ENCODE assay signal across 23 cellular contexts in genomic region chr12:63008372-63008771, GRCh38.
DNase-seq lines count a peak whose midpoint lies in the region; ATAC-seq, FAIRE-seq and TF ChIP-seq lines count a peak whose summit lies in the region.
"Had no signal": no experiment of that assay in that cellular context is flagged by ENCODE, and none has a peak within 500 bp of the region (broad histone marks: within the 10 kb centered on the region; RNA-seq: fewer than 3 reads in every experiment).

No MANE protein-coding gene starts in this region.

- H3K9me3 ChIP-seq in Caco-2 = no peaks in the 10 kb centered on the region; the same call in 1 of the 2 replicates
- no peaks in the 10 kb centered on the region for H3K9me3 ChIP-seq in GM12878 (replicated peaks; ENCODE audit: control insufficient read depth, insufficient read depth, low read length)
- no peaks in the 10 kb centered on the region for H3K9me3 ChIP-seq in sigmoid colon
- H3K9me3 ChIP-seq: BE2C, BLaER1 had no signal

- POLR2A ChIA-PET in Caco-2 (lab: Charles Lee) = no interaction called here
- POLR2A ChIA-PET in GM12878 (lab: Charles Lee) = no interaction called here

- intact Hi-C loops in Caco-2 (cut with micrococcal nuclease; ENCODE audit: unreplicated experiment) (no loop called here), GM12878 (cut with micrococcal nuclease; ENCODE audit: unreplicated experiment) (no loop called here), sigmoid colon (cut with DNase I) (no loop called here)

- no peak overlapping the region for H3K4me3 Mint-ChIP-seq in Caco-2 (ENCODE audit: unreplicated experiment)
- H3K4me3 Mint-ChIP-seq: CD4-positive, alpha-beta T cell; CD8-positive, alpha-beta T cell had no signal

- no peaks in the 10 kb centered on the region for H3K27me3 Mint-ChIP-seq in Caco-2 (ENCODE audit: insufficient read depth, unreplicated experiment)

- in situ Hi-C loops in GM12878 (cut with MboI) = no loop called here

- TF ChIP-seq EP300 in GM12878 (IDR thresholded peaks at IDR 0.05; ENCODE audit: borderline replicate concordance in 1 of 2, control insufficient read depth in 1 of 2, low read depth in 2 of 2, low read length in 2 of 2) (no peak), sigmoid colon (IDR thresholded peaks at IDR 0.05) (no peak)

- H3K36me3 Mint-ChIP-seq in Caco-2 (ENCODE audit: insufficient read depth, unreplicated experiment) = no peaks in the 10 kb centered on the region
- H3K36me3 Mint-ChIP-seq: CD8-positive, alpha-beta T cell had no signal

- RAD21 ChIA-PET in GM12878 (lab: Charles Lee; ENCODE audit: unreplicated experiment) = no interaction called here

- H3K27ac ChIP-seq in C4-2B (peak overlapping the region; percentile 50; the same call in 1 of the 2 replicates), GM12878 (ENCODE audit: control insufficient read depth, insufficient read depth) (no peak overlapping the region), sigmoid colon (no peak overlapping the region)
- H3K27ac ChIP-seq: BLaER1 had no signal

- no peak for DNase-seq in Caco-2
- no peak for DNase-seq in GM12878 (ENCODE audit: low read depth, low spot score)
- no peak for DNase-seq in sigmoid colon
- DNase-seq in LoVo (ENCODE audit: low spot score) = no peak
- DNase-seq: 8988T; ACHN; BE2C; C1 segment of cervical spinal cord; CD4-positive, alpha-beta T cell; CD8-positive, alpha-beta T cell; DMS 273 treated with DMSO at 0.1 percent for 48 hours; DMS153; DMS53; DMS79; DND-41; EL; GDM1 had no signal

- no peak overlapping the region for H3K4me2 ChIP-seq in GM12878 (ENCODE audit: control insufficient read depth, insufficient read depth)
- H3K4me2 ChIP-seq: BLaER1 had no signal

- H3K4me1 Mint-ChIP-seq in Caco-2 (ENCODE audit: low read depth, unreplicated experiment) = peaks cover 34% of the 10 kb centered on the region

- BruUV-seq in Caco-2 (replicated peaks; lab: Mats Ljungman, UMichigan) (no TSS peak), GM12878 (replicated peaks; lab: Mats Ljungman, UMichigan) (no TSS peak)

- ATAC-seq in GM12878 = no peak
- no peak for ATAC-seq in HG03521 (IDR thresholded peaks at IDR 0.05; ENCODE audit: unreplicated experiment)
- ATAC-seq: CD8-positive, alpha-beta T cell had no signal

- peak overlapping the region; percentile 79 for H3K27ac Mint-ChIP-seq in Caco-2 (ENCODE audit: unreplicated experiment)
- H3K27ac Mint-ChIP-seq: CD4-positive, alpha-beta T cell; CD8-positive, alpha-beta T cell had no signal

- H3K9me3 Mint-ChIP-seq in Caco-2 (ENCODE audit: unreplicated experiment) = peaks cover 21% of the 10 kb centered on the region
- H3K9me3 Mint-ChIP-seq: CD4-positive, alpha-beta T cell; CD8-positive, alpha-beta T cell had no signal

- no peak overlapping the region for H3K9ac ChIP-seq in GM12878 (ENCODE audit: control insufficient read depth, insufficient read depth, low read length)
- H3K9ac ChIP-seq: BLaER1 had no signal

- no peak for TF ChIP-seq CTCF in C4-2B (conservative IDR thresholded peaks at IDR 0.05)
- TF ChIP-seq CTCF in Caco-2 (IDR thresholded peaks at IDR 0.05; ENCODE audit: insufficient read depth in 1 of 2, low read depth in 1 of 2, low read length in 1 of 2, severe bottlenecking in 1 of 2, unreplicated experiment in 1 of 2) = no peak
- TF ChIP-seq CTCF in GM12878 (IDR thresholded peaks at IDR 0.05 in 2 of 3, conservative IDR thresholded peaks at IDR 0.05 in 1 of 3; ENCODE audit: control insufficient read depth in 2 of 3, extremely low read depth in 1 of 3, insufficient read depth in 1 of 3, low read depth in 3 of 3, low read length in 3 of 3) = no peak
- no peak for TF ChIP-seq CTCF in sigmoid colon (IDR thresholded peaks at IDR 0.05)

- SMC1A ChIA-PET in GM12878 (lab: Charles Lee; ENCODE audit: uncharacterized antibody, unreplicated experiment) = interaction anchor here (0.9 kb wide), 1 partner anchor 13 kb away, joined by 3 read pairs; no protein-coding TSS in a partner anchor

- H3K4me3 ChIP-seq in Caco-2 (ENCODE audit: low read depth, low read length) (no peak overlapping the region), GM12878 (no peak overlapping the region), sigmoid colon (no peak overlapping the region)
- H3K4me3 ChIP-seq: BLaER1 had no signal

- no peaks in the 10 kb centered on the region for H4K20me1 ChIP-seq in GM12878 (ENCODE audit: control insufficient read depth, insufficient read depth)
- H4K20me1 ChIP-seq: BLaER1 had no signal

- no peak overlapping the region for H2AFZ ChIP-seq in GM12878 (ENCODE audit: control insufficient read depth, low read depth, low read length)

- WGBS in GM12878 (ENCODE audit: insufficient coverage, insufficient replicate concordance, low lambda C conversion rate, missing lambda C conversion rate) = 2% methylated on average over 4 of the region's 4 CpGs
- WGBS in sigmoid colon, 2 donors = 88 to 91% methylated on average over 4 of the region's 4 CpGs

- no peak for TF ChIP-seq RAD21 in GM12878 (IDR thresholded peaks at IDR 0.05; ENCODE audit: insufficient read depth, low read depth, low read length)

- no peaks in the 10 kb centered on the region for H3K79me2 ChIP-seq in GM12878 (ENCODE audit: control insufficient read depth, insufficient read depth, low read length)

- TF ChIP-seq POLR2A in GM12878 (IDR thresholded peaks at IDR 0.05; ENCODE audit: low read depth, low read length) = no peak
- no peak for TF ChIP-seq POLR2A in sigmoid colon (IDR thresholded peaks at IDR 0.05)

- CTCF ChIA-PET in Caco-2 (lab: Charles Lee) (no interaction called here), GM12878 (lab: Yijun Ruan, JAX) (no interaction called here)

- peaks cover 69% of the 10 kb centered on the region for H3K4me1 ChIP-seq in Caco-2
- H3K4me1 ChIP-seq in GM12878 (ENCODE audit: control insufficient read depth, insufficient read depth, low read length) = no peaks in the 10 kb centered on the region
- no peaks in the 10 kb centered on the region for H3K4me1 ChIP-seq in sigmoid colon
- H3K4me1 ChIP-seq: BE2C, BLaER1 had no signal

- FAIRE-seq in GM12878 (lab: Jason Lieb, UNC) = no peak
- FAIRE-seq: A204.1, GM12891, GM19239 had no signal

- no peaks in the 10 kb centered on the region for H3K27me3 ChIP-seq in Caco-2 (replicated peaks; ENCODE audit: control insufficient read depth, insufficient read depth, low read length)
- no peaks in the 10 kb centered on the region for H3K27me3 ChIP-seq in GM12878 (replicated peaks in 1 of 2; ENCODE audit: control insufficient read depth in 2 of 2, insufficient read depth in 2 of 2, low read length in 1 of 2)
- no peaks in the 10 kb centered on the region for H3K27me3 ChIP-seq in sigmoid colon
- H3K27me3 ChIP-seq: BE2C, BLaER1 had no signal

- no peaks in the 10 kb centered on the region for H3K36me3 ChIP-seq in Caco-2 (ENCODE audit: control insufficient read depth, insufficient read depth, low read length)
- no peaks in the 10 kb centered on the region for H3K36me3 ChIP-seq in GM12878 (ENCODE audit: control insufficient read depth in 2 of 2, insufficient read depth in 2 of 2, low read length in 1 of 2)
- no peaks in the 10 kb centered on the region for H3K36me3 ChIP-seq in sigmoid colon
- H3K36me3 ChIP-seq: BE2C, BLaER1 had no signal

TF ChIP-seq in GM12878, 131 proteins besides CTCF, POLR2A, EP300 and RAD21:
- TF ChIP-seq RB1 (IDR thresholded peaks at IDR 0.05; ENCODE audit: borderline replicate concordance) = peak; percentile 40; the same call in 1 of the 2 replicates
- TF ChIP-seq GATAD2B (conservative IDR thresholded peaks at IDR 0.05; ENCODE audit: low read depth) = peak; percentile 50; the same call in 1 of the 2 replicates
- peak; percentile 93 for TF ChIP-seq MEF2B (IDR thresholded peaks at IDR 0.05; ENCODE audit: partially characterized antibody, poor library complexity, severe bottlenecking)
- TF ChIP-seq NBN (IDR thresholded peaks at IDR 0.05) = no peak
- TF ChIP-seq IRF3 (IDR thresholded peaks at IDR 0.05) = no peak
- TF ChIP-seq BHLHE40 (IDR thresholded peaks at IDR 0.05; ENCODE audit: borderline replicate concordance in 1 of 2, low read depth in 2 of 2, low read length in 1 of 2) = peak in 1 of 2 experiments; percentile 11; a peak in 1 of 4 replicates
